10 cellular contexts compared by ENCODE assay signal in genomic region chr15:59725172-59725486, GRCh38. TPM values are rescaled to one million over a fixed set of nuclear protein-coding genes. Genes with fewer than 3 reads are reported as not detected.
DNase-seq lines count a peak whose midpoint lies in the region; ATAC-seq and TF ChIP-seq lines count a peak whose summit lies in the region.
"Had no signal": no experiment of that assay in that cellular context is flagged by ENCODE, and none has a peak within 500 bp of the region (broad histone marks: within the 10 kb centered on the region; RNA-seq: fewer than 3 reads in every experiment).

No MANE protein-coding gene starts in this region.

- DNase-seq in HCT116 (ENCODE audit: low read depth, low spot score) (no peak), RWPE2 (ENCODE audit: low spot score) (no peak), osteocyte (ENCODE audit: extremely low spot score, unreplicated experiment) (peak; percentile 0), endodermal cell (no peak), NCI-H1105 treated with DMSO at 0.1 percent for 48 hours (lab: John Stamatoyannopoulos, UW) (no peak)

- no peak for TF ChIP-seq RAD21 in HCT116 (IDR thresholded peaks at IDR 0.05; ENCODE audit: low read depth)

- H3K36me3 ChIP-seq in HCT116 (ENCODE audit: control insufficient read depth in 1 of 2, insufficient read depth in 2 of 2, low read length in 2 of 2) = no peaks in the 10 kb centered on the region
- no peaks in the 10 kb centered on the region for H3K36me3 ChIP-seq in RWPE2 (ENCODE audit: low read depth)
- H3K36me3 ChIP-seq in endodermal cell (ENCODE audit: control insufficient read depth, insufficient read depth, low read length) = no peaks in the 10 kb centered on the region
- H3K36me3 ChIP-seq: HAP-1, SJCRH30 had no signal

- no peak for TF ChIP-seq POLR2A in HCT116 (IDR thresholded peaks at IDR 0.05; ENCODE audit: borderline replicate concordance, extremely low read depth, insufficient read depth, insufficient read length)

- intact Hi-C loops in HCT116 (cut with micrococcal nuclease) = loop anchor here (1.0 to 10.0 kb wide), 3 partner anchors 450 to 800 kb away; no protein-coding TSS in a partner anchor

- H3K4me3 Mint-ChIP-seq in osteocyte (ENCODE audit: unreplicated experiment) (no peak overlapping the region), endodermal cell (no peak overlapping the region)
- H3K4me3 Mint-ChIP-seq: CD4-positive, CD25-positive, alpha-beta regulatory T cell had no signal

- CTCF ChIA-PET in HCT116 (lab: Charles Lee) = interaction anchor here (0.9 to 3.0 kb wide), 24 partner anchors 9 to 796 kb away, joined by 3 to 64 read pairs (median 5); no protein-coding TSS in a partner anchor

- RAD21 ChIA-PET in HCT116 (lab: Charles Lee; ENCODE audit: low non-redundant PET in 1 of 2, low total read pairs in 2 of 2, uncharacterized antibody in 2 of 2, unreplicated experiment in 2 of 2) = interaction anchor here (0.7 to 1.3 kb wide), 5 partner anchors 160 to 602 kb away, joined by 3 to 5 read pairs (median 3); no protein-coding TSS in a partner anchor

- H3K27me3 ChIP-seq in HCT116 (ENCODE audit: insufficient read depth, low read length) = peaks cover 25% of the 10 kb centered on the region
- no peaks in the 10 kb centered on the region for H3K27me3 ChIP-seq in RWPE2 (ENCODE audit: insufficient read depth, poor library complexity, severe bottlenecking)
- no peaks in the 10 kb centered on the region for H3K27me3 ChIP-seq in endodermal cell (ENCODE audit: control insufficient read depth, insufficient read depth, low read length, poor library complexity, severe bottlenecking)
- H3K27me3 ChIP-seq: SJCRH30 had no signal

- TF ChIP-seq CTCF in 22Rv1 (IDR thresholded peaks at IDR 0.05) (peak; percentile 52), HCT116 (IDR thresholded peaks at IDR 0.05 in 2 of 3, conservative IDR thresholded peaks at IDR 0.05 in 1 of 3; ENCODE audit: borderline replicate concordance in 1 of 3, insufficient read depth in 1 of 3, low read depth in 2 of 3, low read length in 2 of 3) (no peak), RWPE2 (IDR thresholded peaks at IDR 0.05; ENCODE audit: poor library complexity, severe bottlenecking) (peak; percentile 87), osteocyte (IDR thresholded peaks at IDR 0.05) (no peak), endodermal cell (conservative IDR thresholded peaks at IDR 0.05) (no peak)

- H3K79me2 ChIP-seq in HCT116 (ENCODE audit: insufficient read depth, low read length) = no peaks in the 10 kb centered on the region

- ATAC-seq in HCT116 = no peak
- ATAC-seq in RWPE2 (ENCODE audit: low read depth) = no peak
- ATAC-seq in HG03135 (IDR thresholded peaks at IDR 0.05; ENCODE audit: unreplicated experiment) = no peak

- H3K4me1 Mint-ChIP-seq in osteocyte (ENCODE audit: unreplicated experiment) (no peaks in the 10 kb centered on the region), endodermal cell (peaks cover 5% of the 10 kb centered on the region)

- no peaks in the 10 kb centered on the region for H3K9me2 ChIP-seq in HCT116 (ENCODE audit: insufficient read depth)

- no peak overlapping the region for H3K27ac Mint-ChIP-seq in osteocyte (ENCODE audit: unreplicated experiment)
- H3K27ac Mint-ChIP-seq in endodermal cell = no peak overlapping the region
- H3K27ac Mint-ChIP-seq: CD4-positive, CD25-positive, alpha-beta regulatory T cell had no signal

- H3K4me3 ChIP-seq in HCT116 (replicated peaks in 1 of 2; ENCODE audit: low read depth in 1 of 2, low read length in 2 of 2) (no peak overlapping the region), RWPE2 (ENCODE audit: severe bottlenecking) (no peak overlapping the region), endodermal cell (ENCODE audit: low read length) (no peak overlapping the region)
- H3K4me3 ChIP-seq: HAP-1, SJCRH30 had no signal

- H3K4me2 ChIP-seq in HCT116 (ENCODE audit: low read length) = peak overlapping the region; percentile 40

- H3K9me3 ChIP-seq in HCT116 (ENCODE audit: control insufficient read depth in 1 of 2, insufficient read depth in 1 of 2, low read depth in 1 of 2, low read length in 2 of 2) = no peaks in the 10 kb centered on the region
- no peaks in the 10 kb centered on the region for H3K9me3 ChIP-seq in RWPE2 (ENCODE audit: severe bottlenecking)
- H3K9me3 ChIP-seq in endodermal cell (ENCODE audit: control insufficient read depth, low read length) = no peaks in the 10 kb centered on the region
- H3K9me3 ChIP-seq: HAP-1, SJCRH30 had no signal

- H3K9me3 Mint-ChIP-seq in osteocyte (ENCODE audit: unreplicated experiment) (no peaks in the 10 kb centered on the region), endodermal cell (no peaks in the 10 kb centered on the region)
- H3K9me3 Mint-ChIP-seq: CD4-positive, CD25-positive, alpha-beta regulatory T cell had no signal

- no peaks in the 10 kb centered on the region for H3K36me3 Mint-ChIP-seq in osteocyte (ENCODE audit: unreplicated experiment)
- H3K36me3 Mint-ChIP-seq in endodermal cell (ENCODE audit: low read depth) = no peaks in the 10 kb centered on the region
- H3K36me3 Mint-ChIP-seq: CD4-positive, CD25-positive, alpha-beta regulatory T cell had no signal

- no peaks in the 10 kb centered on the region for H4K20me1 ChIP-seq in HCT116 (ENCODE audit: insufficient read depth)

- no TSS peak for BruUV-seq in HCT116 (replicated peaks; lab: Mats Ljungman, UMichigan)

- POLR2A ChIA-PET in HCT116 (lab: Charles Lee) = interaction anchor here (0.6 kb wide), 1 partner anchor 784 kb away, joined by 3 read pairs; no protein-coding TSS in a partner anchor

- no peak overlapping the region for H3K27ac ChIP-seq in 22Rv1
- H3K27ac ChIP-seq in HCT116 (ENCODE audit: low read depth, low read length) = no peak overlapping the region
- H3K27ac ChIP-seq in RWPE2 (ENCODE audit: poor library complexity, severe bottlenecking) = no peak overlapping the region
- no peak overlapping the region for H3K27ac ChIP-seq in endodermal cell (ENCODE audit: low read depth, low read length)
- H3K27ac ChIP-seq: SJCRH30 had no signal

- H2AFZ ChIP-seq in HCT116 (ENCODE audit: low read depth, low read length, poor library complexity, severe bottlenecking) = peak overlapping the region; percentile 97

- H3K4me1 ChIP-seq in HCT116 (ENCODE audit: control insufficient read depth in 1 of 2, insufficient read depth in 2 of 2, low read length in 2 of 2) (peaks cover 6 to 7% of the 10 kb centered on the region in 2 experiments; a peak in 3 of 4 replicates), RWPE2 (ENCODE audit: insufficient read depth, poor library complexity, severe bottlenecking) (peaks cover 3% of the 10 kb centered on the region), endodermal cell (ENCODE audit: control insufficient read depth, insufficient read depth, low read length) (no peaks in the 10 kb centered on the region)
- H3K4me1 ChIP-seq: HAP-1, SJCRH30 had no signal

- H3K9ac ChIP-seq in HCT116 (ENCODE audit: low read length) = no peak overlapping the region
- H3K9ac ChIP-seq in endodermal cell (ENCODE audit: extremely low read depth, low read length, poor library complexity, severe bottlenecking) = no peak overlapping the region

- peaks cover 45% of the 10 kb centered on the region for H3K27me3 Mint-ChIP-seq in osteocyte (ENCODE audit: unreplicated experiment)
- H3K27me3 Mint-ChIP-seq in endodermal cell (ENCODE audit: insufficient read depth) = peaks cover 6% of the 10 kb centered on the region

- WGBS in endodermal cell (ENCODE audit: insufficient coverage in 1 of 2, insufficient read length in 1 of 2), 2 experiments = 61% methylated on average over 2 of the region's 2 CpGs; no CpG with 5 or more reads in 1 of the 2 experiments

TF ChIP-seq in HCT116, 20 proteins besides CTCF, POLR2A, EP300 and RAD21 (continues in another document):
- no peak for TF ChIP-seq ZNF274 (IDR thresholded peaks at IDR 0.05; ENCODE audit: low read depth, low read length)
- no peak for TF ChIP-seq SRF (IDR thresholded peaks at IDR 0.05; ENCODE audit: low read depth)
- no peak for TF ChIP-seq CEBPB (IDR thresholded peaks at IDR 0.05; ENCODE audit: low read depth)
- TF ChIP-seq, protein P1, sequence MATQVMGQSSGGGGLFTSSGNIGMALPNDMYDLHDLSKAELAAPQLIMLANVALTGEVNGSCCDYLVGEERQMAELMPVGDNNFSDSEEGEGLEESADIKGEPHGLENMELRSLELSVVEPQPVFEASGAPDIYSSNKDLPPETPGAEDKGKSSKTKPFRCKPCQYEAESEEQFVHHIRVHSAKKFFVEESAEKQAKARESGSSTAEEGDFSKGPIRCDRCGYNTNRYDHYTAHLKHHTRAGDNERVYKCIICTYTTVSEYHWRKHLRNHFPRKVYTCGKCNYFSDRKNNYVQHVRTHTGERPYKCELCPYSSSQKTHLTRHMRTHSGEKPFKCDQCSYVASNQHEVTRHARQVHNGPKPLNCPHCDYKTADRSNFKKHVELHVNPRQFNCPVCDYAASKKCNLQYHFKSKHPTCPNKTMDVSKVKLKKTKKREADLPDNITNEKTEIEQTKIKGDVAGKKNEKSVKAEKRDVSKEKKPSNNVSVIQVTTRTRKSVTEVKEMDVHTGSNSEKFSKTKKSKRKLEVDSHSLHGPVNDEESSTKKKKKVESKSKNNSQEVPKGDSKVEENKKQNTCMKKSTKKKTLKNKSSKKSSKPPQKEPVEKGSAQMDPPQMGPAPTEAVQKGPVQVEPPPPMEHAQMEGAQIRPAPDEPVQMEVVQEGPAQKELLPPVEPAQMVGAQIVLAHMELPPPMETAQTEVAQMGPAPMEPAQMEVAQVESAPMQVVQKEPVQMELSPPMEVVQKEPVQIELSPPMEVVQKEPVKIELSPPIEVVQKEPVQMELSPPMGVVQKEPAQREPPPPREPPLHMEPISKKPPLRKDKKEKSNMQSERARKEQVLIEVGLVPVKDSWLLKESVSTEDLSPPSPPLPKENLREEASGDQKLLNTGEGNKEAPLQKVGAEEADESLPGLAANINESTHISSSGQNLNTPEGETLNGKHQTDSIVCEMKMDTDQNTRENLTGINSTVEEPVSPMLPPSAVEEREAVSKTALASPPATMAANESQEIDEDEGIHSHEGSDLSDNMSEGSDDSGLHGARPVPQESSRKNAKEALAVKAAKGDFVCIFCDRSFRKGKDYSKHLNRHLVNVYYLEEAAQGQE (IDR thresholded peaks at IDR 0.05; ENCODE audit: low read depth) = no peak
- no peak for TF ChIP-seq CBX3 (IDR thresholded peaks at IDR 0.05; ENCODE audit: low read depth)
- TF ChIP-seq FOSL1 (IDR thresholded peaks at IDR 0.05; ENCODE audit: low read depth) = no peak
- TF ChIP-seq, protein P2, sequence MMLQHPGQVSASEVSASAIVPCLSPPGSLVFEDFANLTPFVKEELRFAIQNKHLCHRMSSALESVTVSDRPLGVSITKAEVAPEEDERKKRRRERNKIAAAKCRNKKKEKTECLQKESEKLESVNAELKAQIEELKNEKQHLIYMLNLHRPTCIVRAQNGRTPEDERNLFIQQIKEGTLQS (IDR thresholded peaks at IDR 0.05) = no peak
- TF ChIP-seq YY1 (IDR thresholded peaks at IDR 0.05; ENCODE audit: extremely low read depth, insufficient replicate concordance, low read depth, low read length) = no peak

RNA-seq across cellular contexts. Expression of gene BNIP2, which starts 36.0 kb away (rescaled TPM):
- total RNA-seq in HCT116 (2021; ENCODE audit: unreplicated experiment) = 53.1 TPM
- polyA plus RNA-seq in HCT116 (2012) = 21.8 and 25.9 TPM in 2 replicates
- 64.6 and 68.0 TPM in 2 replicates for total RNA-seq in osteocyte
- 10 to 100 TPM; 52.3 to 52.6 TPM for total RNA-seq in endodermal cell
- polyA plus RNA-seq in endodermal cell (2013, experiment 1 of 2) = 34.7 TPM
- polyA plus RNA-seq in endodermal cell (2013, experiment 2 of 2) = 30.8 TPM

Comparison
In these comparisons a context has a peak if more than half of its experiments do, and no peak if none do; other contexts are left out.
1. CTCF ChIP-seq: peak in 22Rv1 (single experiment) and RWPE2 (single experiment); none in HCT116 (0 of 3), osteocyte (single experiment) and endodermal cell (single experiment).